In the genomic region with DNA sequence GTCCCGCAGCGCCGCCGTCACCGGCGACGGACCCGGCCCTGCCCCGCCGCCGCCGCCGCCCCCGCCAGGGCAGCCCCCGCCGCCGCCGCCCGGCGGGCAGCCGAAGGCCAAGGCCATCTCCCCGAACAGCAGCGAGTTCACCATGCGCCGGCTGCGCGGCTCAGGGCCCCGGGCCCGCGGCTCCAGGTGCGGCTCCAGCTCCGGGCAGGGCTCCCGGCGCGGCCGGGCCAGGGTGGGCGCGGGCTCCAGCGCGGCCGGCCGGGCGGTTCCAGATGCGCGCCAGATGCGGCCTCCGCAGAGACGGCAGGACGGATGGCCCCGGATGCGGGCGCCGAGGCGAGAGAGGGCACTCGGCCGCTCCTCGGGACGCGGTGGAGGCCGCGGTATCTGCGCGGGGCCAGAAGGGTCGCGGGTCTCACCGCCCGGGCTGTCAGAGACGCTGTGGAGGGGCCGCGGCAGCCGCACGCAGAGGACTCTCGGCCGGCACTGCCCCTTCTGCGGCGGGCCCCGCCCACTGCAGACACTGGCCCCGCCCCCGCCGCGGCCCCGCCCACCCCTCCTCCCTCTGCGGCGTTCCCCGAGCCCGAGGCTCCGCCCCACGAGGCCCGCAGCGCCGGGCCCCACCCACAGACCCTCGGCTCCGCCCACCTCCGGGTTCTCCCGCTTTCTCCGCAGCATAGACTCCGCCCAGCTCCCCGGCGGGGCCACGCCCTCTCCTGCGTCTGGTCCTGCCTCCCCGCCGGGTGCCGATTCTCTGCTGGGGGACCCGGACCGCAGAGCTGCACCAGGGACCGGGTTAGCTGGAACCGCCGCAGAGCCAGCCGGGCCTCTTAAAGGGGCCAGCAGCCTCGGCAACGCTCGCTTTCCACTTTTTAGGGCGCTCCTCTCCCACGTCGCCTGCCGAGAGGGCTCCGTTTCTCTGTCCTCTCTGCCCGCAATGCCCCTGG, we compare ENCODE assay signal across 8 cellular contexts. TPM values are rescaled to one million over a fixed set of nuclear protein-coding genes. Genes with fewer than 3 reads are reported as not detected.
DNase-seq lines count a peak whose midpoint lies in the region; TF ChIP-seq lines count a peak whose summit lies in the region.

A gene (minus strand): TSS at position 488 of the 947 bp plus-strand sequence. CDS start 344 bp downstream, at position 144.

- H3K36me3 ChIP-seq in Caco-2 (ENCODE audit: control insufficient read depth, insufficient read depth, low read length) = no peaks in the 10 kb centered on the region
- no peaks in the 10 kb centered on the region for H3K36me3 ChIP-seq in OCI-LY1 (ENCODE audit: insufficient read depth, low read length)

- DNase-seq in Caco-2 (peak; percentile 93 to 96), GM20000 (ENCODE audit: low spot score) (peak; percentile 100), HS-5 (ENCODE audit: low read depth) (peak; percentile 72), activated T-cell treated with anti-CD3 and anti-CD28 coated beads for 24 hours (ENCODE audit: low read depth) (peak; percentile 96), epidermal melanocyte (ENCODE audit: insufficient read length, low spot score) (peak; percentile 97)
- peak; percentile 98 to 99 for DNase-seq in stimulated activated CD8-positive, alpha-beta memory T cell treated with anti-CD3 and anti-CD28 coated beads, Interleukin-2, amount 100 ng/mL, for 1 hour (ENCODE audit: low read depth in 2 of 2)

- no peaks in the 10 kb centered on the region for H3K79me2 ChIP-seq in OCI-LY1 (ENCODE audit: insufficient read depth, low read length)

- no peak within 1 kb of the TSS for H3K27ac Mint-ChIP-seq in Caco-2 (ENCODE audit: unreplicated experiment)

- H3K27me3 ChIP-seq in Caco-2 (replicated peaks; ENCODE audit: control insufficient read depth, insufficient read depth, low read length) = no peaks in the 10 kb centered on the region
- H3K27me3 ChIP-seq in OCI-LY1 (ENCODE audit: insufficient read depth, low read length) = peaks cover 6% of the 10 kb centered on the region; the same call in 1 of the 2 replicates
- peaks cover 13% of the 10 kb centered on the region for H3K27me3 ChIP-seq in mononuclear cell (ENCODE audit: insufficient read depth, low read length)

- peak within 1 kb of the TSS; percentile 90 for H3K4me3 ChIP-seq in Caco-2 (ENCODE audit: low read depth, low read length)
- H3K4me3 ChIP-seq in OCI-LY1 (ENCODE audit: low read depth, low read length, poor library complexity, severe bottlenecking) = peak within 1 kb of the TSS; percentile 59
- peak within 1 kb of the TSS; percentile 60 for H3K4me3 ChIP-seq in mononuclear cell (ENCODE audit: low read length)

- H3K9me2 ChIP-seq in OCI-LY1 (ENCODE audit: low read depth, low read length) = no peaks in the 10 kb centered on the region

- no peak within 1 kb of the TSS for H2AFZ ChIP-seq in OCI-LY1 (ENCODE audit: low read length)

- no peaks in the 10 kb centered on the region for H3K9me3 Mint-ChIP-seq in Caco-2 (ENCODE audit: unreplicated experiment)

- H4K20me1 ChIP-seq in OCI-LY1 (ENCODE audit: insufficient read depth, low read length) = no peaks in the 10 kb centered on the region

- TF ChIP-seq CTCF in Caco-2 (IDR thresholded peaks at IDR 0.05; ENCODE audit: insufficient read depth in 1 of 2, low read depth in 1 of 2, low read length in 1 of 2, severe bottlenecking in 1 of 2, unreplicated experiment in 1 of 2) (no peak), GM20000 (IDR thresholded peaks at IDR 0.05; ENCODE audit: extremely low read depth, missing control alignments) (no peak), OCI-LY1 (IDR thresholded peaks at IDR 0.05; ENCODE audit: low read length) (no peak)

- POLR2A ChIA-PET in Caco-2 (lab: Charles Lee) = interaction anchor here (0.7 kb wide), 1 partner anchor 1376 kb away, joined by 4 read pairs; no protein-coding TSS in a partner anchor

- peaks cover 4% of the 10 kb centered on the region for H3K36me3 Mint-ChIP-seq in Caco-2 (ENCODE audit: insufficient read depth, unreplicated experiment)

- H3K9me3 ChIP-seq in Caco-2 (no peaks in the 10 kb centered on the region), OCI-LY1 (ENCODE audit: low read length) (no peaks in the 10 kb centered on the region), mononuclear cell (ENCODE audit: low read depth, low read length) (no peaks in the 10 kb centered on the region)

- no peak within 1 kb of the TSS for H3K27ac ChIP-seq in OCI-LY1 (ENCODE audit: low read depth, low read length, poor library complexity, severe bottlenecking)

- intact Hi-C loops in Caco-2 (cut with micrococcal nuclease; ENCODE audit: unreplicated experiment) = loop anchor here (2.0 to 5.0 kb wide), 2 partner anchors 54 kb away; a partner anchor contains a TSS

- no peaks in the 10 kb centered on the region for H3K27me3 Mint-ChIP-seq in Caco-2 (ENCODE audit: insufficient read depth, unreplicated experiment)

- BruUV-seq in Caco-2 (replicated peaks; lab: Mats Ljungman, UMichigan) = no TSS peak

- H3F3A ChIP-seq in OCI-LY1 (ENCODE audit: insufficient read depth, low read length) = no peaks in the 10 kb centered on the region

- CTCF ChIA-PET in Caco-2 (lab: Charles Lee) = interaction anchor here (0.7 to 1.0 kb wide), 2 partner anchors 49 to 280 kb away, joined by 3 to 6 read pairs; no protein-coding TSS in a partner anchor

- peak within 1 kb of the TSS; percentile 39; the same call in 1 of the 2 replicates for H3K9ac ChIP-seq in OCI-LY1 (ENCODE audit: low read length)

- H3K4me3 Mint-ChIP-seq in Caco-2 (ENCODE audit: unreplicated experiment) = peak within 1 kb of the TSS; percentile 79

- H3K4me1 ChIP-seq in Caco-2 (0 out of 2 replicates have a peak, but pooled peaks cover 9% of the 10 kb centered on the region), OCI-LY1 (ENCODE audit: insufficient read depth, low read length, severe bottlenecking) (peaks cover 4% of the 10 kb centered on the region), mononuclear cell (ENCODE audit: insufficient read depth, low read length) (peaks cover 53% of the 10 kb centered on the region)

- peak within 1 kb of the TSS; percentile 84 for H3K4me2 ChIP-seq in OCI-LY1 (ENCODE audit: low read length)

- peaks cover 5% of the 10 kb centered on the region for H3K4me1 Mint-ChIP-seq in Caco-2 (ENCODE audit: low read depth, unreplicated experiment)

RNA-seq across cellular contexts. Expression of the gene that starts here (rescaled TPM):
- total RNA-seq in Caco-2 (2022) (18.7 and 23.7 TPM in 2 replicates), mononuclear cell (37.5 TPM)
